ENCODE assay signal across 10 cellular contexts in genomic region chr7:135206887-135207738, GRCh38. TPM values are rescaled to one million over a fixed set of nuclear protein-coding genes. Genes with fewer than 3 reads are reported as not detected.
DNase-seq lines count a peak whose midpoint lies in the region; ATAC-seq and TF ChIP-seq lines count a peak whose summit lies in the region.
"Had no signal": no experiment of that assay in that cellular context is flagged by ENCODE, and none has a peak within 500 bp of the region (broad histone marks: within the 10 kb centered on the region; RNA-seq: fewer than 3 reads in every experiment).

No MANE protein-coding gene starts in this region.

- no peak overlapping the region for H3K4me3 ChIP-seq in SK-N-SH (ENCODE audit: low read depth in 2 of 2, low read length in 1 of 2)
- H3K4me3 ChIP-seq: SJSA1 had no signal

- no peaks in the 10 kb centered on the region for H4K20me1 ChIP-seq in SK-N-SH (ENCODE audit: insufficient read depth)

- CTCF ChIA-PET in SK-N-SH (lab: Yijun Ruan, JAX), result interaction anchor here (3.0 kb wide), 1 partner anchor 36 kb away, joined by 15 read pairs; the partner anchor contains the start of gene CYREN

- ATAC-seq in GM18505 (IDR thresholded peaks at IDR 0.05; ENCODE audit: unreplicated experiment) (peak; percentile 33), GM21447 (IDR thresholded peaks at IDR 0.05; ENCODE audit: unreplicated experiment) (peak; percentile 27), HG03565 (IDR thresholded peaks at IDR 0.05; ENCODE audit: unreplicated experiment) (peak; percentile 37)

- TF ChIP-seq POLR2A in GM18505 (IDR thresholded peaks at IDR 0.05; ENCODE audit: borderline replicate concordance, extremely low read depth, insufficient read depth, insufficient read length), result no peak

- DNase-seq in medulla oblongata (ENCODE audit: extremely low spot score) (peak; percentile 33), C1 segment of cervical spinal cord (lab: John Stamatoyannopoulos, UW) (no peak), SK-N-SH (no peak), NCI-H69 (lab: John Stamatoyannopoulos, UW) (no peak)
- DNase-seq in effector CD8-positive, alpha-beta T cell (lab: John Stamatoyannopoulos, UW), result no peak
- DNase-seq: KG1 had no signal

- no peak overlapping the region for H3K27ac ChIP-seq in SK-N-SH (ENCODE audit: low read depth in 2 of 2, low read length in 1 of 2)
- H3K27ac ChIP-seq: SJSA1 had no signal

- H3K9ac ChIP-seq in SK-N-SH, result no peak overlapping the region

- no peak overlapping the region for H2AFZ ChIP-seq in SK-N-SH (ENCODE audit: low read depth)

- no peaks in the 10 kb centered on the region for H3K79me2 ChIP-seq in SK-N-SH (ENCODE audit: insufficient read depth)

- H3K4me1 ChIP-seq in SK-N-SH (ENCODE audit: control insufficient read depth in 1 of 2, insufficient read depth in 2 of 2, low read depth in 1 of 2, low read length in 1 of 2), result peaks cover 0 to 6% of the 10 kb centered on the region in 2 experiments; a peak in 2 of 4 replicates

- H3K9me3 ChIP-seq in SK-N-SH, result no peaks in the 10 kb centered on the region
- H3K9me3 ChIP-seq: SJSA1 had no signal

- H3F3A ChIP-seq in SK-N-SH (replicated peaks; ENCODE audit: insufficient read depth), result peaks cover 5% of the 10 kb centered on the region

- POLR2A ChIA-PET in SK-N-SH (lab: Yijun Ruan, JAX), result no interaction called here

- no peaks in the 10 kb centered on the region for H3K27me3 ChIP-seq in SK-N-SH (ENCODE audit: insufficient read depth)
- H3K27me3 ChIP-seq: SJSA1 had no signal

- TF ChIP-seq CTCF in SK-N-SH (IDR thresholded peaks at IDR 0.05), result no peak

- 87% methylated on average over 13 of the region's 13 CpGs for WGBS in SK-N-SH (ENCODE audit: low lambda C conversion rate)

- peaks cover 4 to 12% of the 10 kb centered on the region in 2 experiments for H3K36me3 ChIP-seq in SK-N-SH (replicated peaks in 1 of 2; ENCODE audit: control insufficient read depth in 1 of 2, insufficient read depth in 2 of 2, low read length in 1 of 2)

- H3K4me2 ChIP-seq in SK-N-SH, result no peak overlapping the region

- TF ChIP-seq EP300 in SK-N-SH (IDR thresholded peaks at IDR 0.05; ENCODE audit: borderline replicate concordance in 1 of 2, low read depth in 1 of 2, low read length in 1 of 2), result no peak

- H3K9me2 ChIP-seq in SK-N-SH, result no peaks in the 10 kb centered on the region

- no peak for TF ChIP-seq RAD21 in SK-N-SH (IDR thresholded peaks at IDR 0.05; ENCODE audit: low read length)

TF ChIP-seq in SK-N-SH, 30 proteins besides CTCF, POLR2A, EP300 and RAD21:
- TF ChIP-seq USF2 (IDR thresholded peaks at IDR 0.05; ENCODE audit: borderline replicate concordance, low read depth, low read length), result no peak

RNA-seq across cellular contexts. Expression of gene WDR91, which starts 4.2 kb away (rescaled TPM):
- polyA plus RNA-seq in SK-N-SH (2012; rRNA removed), result 8.4 and 8.9 TPM in 2 replicates
- 2.8 and 4.0 TPM in 2 replicates for polyA plus RNA-seq in SK-N-SH (2012; cell fraction: cytosol; rRNA removed)
- 42.2 and 42.4 TPM in 2 replicates for polyA plus RNA-seq in SK-N-SH (2012; cell fraction: nucleus; rRNA removed)

RNA-seq across cellular contexts. Expression of gene STRA8, which starts 26.5 kb away (rescaled TPM):
- not detected in 2 replicates for polyA plus RNA-seq in SK-N-SH (2012; rRNA removed)
- polyA plus RNA-seq in SK-N-SH (2012; cell fraction: cytosol; rRNA removed), result not detected in 2 replicates
- not detected in 2 replicates for polyA plus RNA-seq in SK-N-SH (2012; cell fraction: nucleus; rRNA removed)

RNA-seq across cellular contexts. Expression of gene CYREN, which starts 36.6 kb away (rescaled TPM):
- polyA plus RNA-seq in SK-N-SH (2012; rRNA removed), result 53.4 and 60.6 TPM in 2 replicates
- polyA plus RNA-seq in SK-N-SH (2012; cell fraction: cytosol; rRNA removed), result 44.4 and 56.2 TPM in 2 replicates
- polyA plus RNA-seq in SK-N-SH (2012; cell fraction: nucleus; rRNA removed), result 39.5 and 39.9 TPM in 2 replicates

RNA-seq across cellular contexts. Expression of gene TMEM140, which starts 59.2 kb away (rescaled TPM):
- 0.10 and 0.12 TPM in 2 replicates for polyA plus RNA-seq in SK-N-SH (2012; rRNA removed)
- 0.06 and 0.13 TPM in 2 replicates for polyA plus RNA-seq in SK-N-SH (2012; cell fraction: cytosol; rRNA removed)
- 0.04 and 0.06 TPM in 2 replicates for polyA plus RNA-seq in SK-N-SH (2012; cell fraction: nucleus; rRNA removed)
